13 cellular contexts compared by ENCODE assay signal in the genomic region with DNA sequence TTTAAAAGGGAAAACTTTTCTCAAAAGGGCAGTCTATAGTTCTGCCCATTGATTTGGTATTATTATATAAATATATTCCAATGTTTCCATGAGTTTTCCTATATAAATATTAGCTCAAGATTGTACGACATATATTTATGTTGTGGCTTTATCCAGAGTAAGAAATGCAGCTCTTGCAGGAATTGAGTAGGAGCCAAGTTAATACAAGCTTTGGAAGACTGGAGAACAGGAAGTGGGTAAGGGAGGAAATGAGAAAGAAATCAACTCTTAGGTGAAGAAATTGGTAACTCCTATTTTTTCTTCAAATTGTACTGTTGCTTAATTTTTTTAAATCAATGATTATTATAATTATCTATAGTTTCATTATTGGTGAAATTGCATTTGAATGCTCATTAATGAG.
DNase-seq lines count a peak whose midpoint lies in the region; ATAC-seq, FAIRE-seq and TF ChIP-seq lines count a peak whose summit lies in the region.
"Had no signal": no experiment of that assay in that cellular context is flagged by ENCODE, and none has a peak within 500 bp of the region (broad histone marks: within the 10 kb centered on the region; RNA-seq: fewer than 3 reads in every experiment).

No MANE protein-coding gene starts in this region.

- H2AFZ ChIP-seq in IMR-90 (replicated peaks; ENCODE audit: low read length, poor library complexity), result no peak overlapping the region

- H4K91ac ChIP-seq in IMR-90 (ENCODE audit: insufficient read depth, low read depth, low read length), result no peak overlapping the region

- peak; percentile 84 for ATAC-seq in IMR-90 (ENCODE audit: low read depth)
- peak; percentile 21 for ATAC-seq in left lung
- no peak for ATAC-seq in GM21717 (IDR thresholded peaks at IDR 0.05; ENCODE audit: unreplicated experiment)

- no CpG with 5 or more reads among the region's 1 CpG for WGBS in IMR-90 (ENCODE audit: extremely low coverage in 2 of 2, insufficient read length in 1 of 2), 2 experiments

- in situ Hi-C loops in IMR-90 (cut with MboI; ENCODE audit: low sequenced_read_pairs), result no loop called here
- in situ Hi-C loops in astrocyte of the spinal cord (cut with HindIII; ENCODE audit: low sequenced_read_pairs), result no loop called here

- H2AK5ac ChIP-seq in IMR-90 (ENCODE audit: low read depth, low read length), result no peak overlapping the region

- TF ChIP-seq RAD21 in IMR-90 (IDR thresholded peaks at IDR 0.05; ENCODE audit: low read length), result no peak

- no TSS peak for BruUV-seq in IMR-90 (replicated peaks; lab: Mats Ljungman, UMichigan)

- POLR2A ChIA-PET in IMR-90 (lab: Charles Lee; ENCODE audit: unreplicated experiment), result no interaction called here

- peaks cover 5 to 11% of the 10 kb centered on the region in 2 experiments; a peak in 1 of 4 replicates for H3K79me1 ChIP-seq in IMR-90 (ENCODE audit: low read depth in 1 of 2, low read length in 2 of 2)

- no peak overlapping the region for H2BK20ac ChIP-seq in IMR-90 (ENCODE audit: low read depth, low read length)

- H4K5ac ChIP-seq in IMR-90 (ENCODE audit: low read depth, low read length), result no peak overlapping the region

- no peak overlapping the region for H3K4ac ChIP-seq in IMR-90 (ENCODE audit: low read depth, low read length)

- intact Hi-C loops in IMR-90 (cut with micrococcal nuclease), result no loop called here
- intact Hi-C loops in left lung (cut with DNase I), result no loop called here

- no peak overlapping the region for H2AK9ac ChIP-seq in IMR-90 (replicated peaks; ENCODE audit: low read depth, low read length, poor library complexity)

- H3K27me3 ChIP-seq in BLaER1 treated with 17β-estradiol and CSF1 and Interleukin-3, amounts not matched to agents 10 nM and 100 nM, result no peaks in the 10 kb centered on the region
- H3K27me3 ChIP-seq in IMR-90 (ENCODE audit: control insufficient read depth, insufficient read depth, low read length), result no peaks in the 10 kb centered on the region
- no peaks in the 10 kb centered on the region for H3K27me3 ChIP-seq in left lung
- H3K27me3 ChIP-seq: esophagus squamous epithelium had no signal

- dilution Hi-C loops in IMR-90 (cut with HindIII; ENCODE audit: low sequenced_read_pairs, unreplicated experiment), result no loop called here

- H3K9me1 ChIP-seq in IMR-90 (ENCODE audit: insufficient read depth, low read length), result no peaks in the 10 kb centered on the region

- H4K20me1 ChIP-seq in BLaER1 treated with 17β-estradiol and CSF1 and Interleukin-3, amounts not matched to agents 10 nM and 100 nM, result no peaks in the 10 kb centered on the region
- no peaks in the 10 kb centered on the region for H4K20me1 ChIP-seq in IMR-90 (ENCODE audit: insufficient read depth, low read length)

- H3K9me3 ChIP-seq in BLaER1 treated with 17β-estradiol and CSF1 and Interleukin-3, amounts not matched to agents 10 nM and 100 nM (replicated peaks in 1 of 11), result peaks cover 0 to 8% (median 3%) of the 10 kb centered on the region in 11 experiments; a peak in 1 of 22 replicates
- H3K9me3 ChIP-seq in IMR-90 (ENCODE audit: control insufficient read depth, insufficient read depth, low read length), result no peaks in the 10 kb centered on the region
- no peaks in the 10 kb centered on the region for H3K9me3 ChIP-seq in left lung
- H3K9me3 ChIP-seq: esophagus squamous epithelium had no signal

- H3K4me2 ChIP-seq in BLaER1 treated with 17β-estradiol and CSF1 and Interleukin-3, amounts not matched to agents 10 nM and 100 nM, result peak overlapping the region in 8 of 11 experiments; percentile 12 to 61 (median 43); a peak in 12 of 22 replicates
- peak overlapping the region; percentile 40; the same call in 1 of the 2 replicates for H3K4me2 ChIP-seq in IMR-90 (ENCODE audit: low read depth, low read length)

- no peak overlapping the region for H4K8ac ChIP-seq in IMR-90 (ENCODE audit: low read depth in 2 of 2, low read length in 2 of 2)

- TF ChIP-seq CTCF in IMR-90 (conservative IDR thresholded peaks at IDR 0.05; ENCODE audit: low read depth, low read length) (no peak), astrocyte of the spinal cord (IDR thresholded peaks at IDR 0.05; ENCODE audit: low read depth, low read length) (no peak), left lung (IDR thresholded peaks at IDR 0.05) (no peak)

- no peak overlapping the region for H2BK5ac ChIP-seq in IMR-90 (ENCODE audit: low read depth, low read length, poor library complexity, severe bottlenecking)

- peaks cover 0 to 22% (median 15%) of the 10 kb centered on the region in 10 experiments; a peak in 15 of 20 replicates for H3K4me1 ChIP-seq in BLaER1 treated with 17β-estradiol and CSF1 and Interleukin-3, amounts not matched to agents 10 nM and 100 nM
- H3K4me1 ChIP-seq in IMR-90 (ENCODE audit: control insufficient read depth, insufficient read depth, low read length) (no peaks in the 10 kb centered on the region), left lung (peaks cover 15 to 19% of the 10 kb centered on the region in 2 donors)
- H3K4me1 ChIP-seq: esophagus squamous epithelium had no signal

- H2BK15ac ChIP-seq in IMR-90 (ENCODE audit: low read depth, low read length), result no peak overlapping the region

- no peak overlapping the region for H3K14ac ChIP-seq in IMR-90 (replicated peaks; ENCODE audit: low read depth, low read length)

- no peak overlapping the region for H3K56ac ChIP-seq in IMR-90 (ENCODE audit: extremely low read depth, insufficient read depth, low read length)

- no peak for TF ChIP-seq POLR2A in IMR-90 (IDR thresholded peaks at IDR 0.05; ENCODE audit: low read depth, low read length)

- no peak overlapping the region for H3K4me3 ChIP-seq in BLaER1 treated with 17β-estradiol and CSF1 and Interleukin-3, amounts not matched to agents 10 nM and 100 nM
- no peak overlapping the region for H3K4me3 ChIP-seq in IMR-90 (ENCODE audit: insufficient read depth, low read depth, low read length)
- no peak overlapping the region for H3K4me3 ChIP-seq in astrocyte of the spinal cord (ENCODE audit: low read depth, low read length)
- no peak overlapping the region for H3K4me3 ChIP-seq in left lung
- H3K4me3 ChIP-seq: esophagus squamous epithelium had no signal

- DNase-seq in IMR-90, result peak; percentile 86
- DNase-seq in astrocyte of the spinal cord (ENCODE audit: low read depth, low spot score), result peak; percentile 71
- no peak for DNase-seq in left lung
- DNase-seq in activated gamma-delta T cell (lab: John Stamatoyannopoulos, UW), result no peak
- no peak for DNase-seq in GM19239 (ENCODE audit: insufficient read length, low spot score)
- DNase-seq in activated gamma-delta T cell treated with Interleukin-2 at 50 U/mL for 16 hours, result no peak
- DNase-seq: activated effector memory CD4-positive, alpha-beta T cell treated with Interleukin-2 at 50 U/mL for 16 hours; central memory CD4-positive, alpha-beta T cell; esophagus squamous epithelium; Karpas-422; NCI-H2107 had no signal

- no peak for FAIRE-seq in GM19239 (lab: Jason Lieb, UNC)

- no peak overlapping the region for H3K18ac ChIP-seq in IMR-90 (ENCODE audit: low read depth, low read length)

- no peak overlapping the region for H3K23ac ChIP-seq in IMR-90 (ENCODE audit: low read depth, low read length)

- no peak overlapping the region for H3K9ac ChIP-seq in BLaER1 treated with 17β-estradiol and CSF1 and Interleukin-3, amounts not matched to agents 10 nM and 100 nM
- no peak overlapping the region for H3K9ac ChIP-seq in IMR-90 (ENCODE audit: low read depth, low read length)

- H3K36me3 ChIP-seq in BLaER1 treated with 17β-estradiol and CSF1 and Interleukin-3, amounts not matched to agents 10 nM and 100 nM, result peaks cover 0 to 54% (median 20%) of the 10 kb centered on the region in 11 experiments; a peak in 16 of 22 replicates
- H3K36me3 ChIP-seq in IMR-90 (ENCODE audit: control insufficient read depth, insufficient read depth, low read length) (peaks cover 14% of the 10 kb centered on the region), left lung (peaks cover 0 to 32% of the 10 kb centered on the region in 2 donors)

- CTCF ChIA-PET in IMR-90 (lab: Yijun Ruan, JAX), result no interaction called here

- H3K27ac ChIP-seq in BLaER1 treated with 17β-estradiol and CSF1 and Interleukin-3, amounts not matched to agents 10 nM and 100 nM, result no peak overlapping the region
- H3K27ac ChIP-seq in IMR-90 (ENCODE audit: insufficient read depth, low read length) (no peak overlapping the region), left lung (no peak overlapping the region)
- H3K27ac ChIP-seq: esophagus squamous epithelium had no signal

- H2BK120ac ChIP-seq in IMR-90 (ENCODE audit: low read depth, low read length), result no peak overlapping the region

TF ChIP-seq in IMR-90, 13 proteins besides CTCF, POLR2A, EP300 and RAD21:
- TF ChIP-seq NFE2L2 (IDR thresholded peaks at IDR 0.05; ENCODE audit: low read depth, low read length) (no peak), CEBPB (IDR thresholded peaks at IDR 0.05; ENCODE audit: low read depth, low read length) (no peak), MAFK (IDR thresholded peaks at IDR 0.05; ENCODE audit: low read depth, low read length) (no peak), MAZ (IDR thresholded peaks at IDR 0.05; ENCODE audit: borderline replicate concordance, low read depth, low read length) (no peak), MXI1 (IDR thresholded peaks at IDR 0.05; ENCODE audit: borderline replicate concordance, low read depth, low read length) (no peak)
- TF ChIP-seq, protein P1, sequence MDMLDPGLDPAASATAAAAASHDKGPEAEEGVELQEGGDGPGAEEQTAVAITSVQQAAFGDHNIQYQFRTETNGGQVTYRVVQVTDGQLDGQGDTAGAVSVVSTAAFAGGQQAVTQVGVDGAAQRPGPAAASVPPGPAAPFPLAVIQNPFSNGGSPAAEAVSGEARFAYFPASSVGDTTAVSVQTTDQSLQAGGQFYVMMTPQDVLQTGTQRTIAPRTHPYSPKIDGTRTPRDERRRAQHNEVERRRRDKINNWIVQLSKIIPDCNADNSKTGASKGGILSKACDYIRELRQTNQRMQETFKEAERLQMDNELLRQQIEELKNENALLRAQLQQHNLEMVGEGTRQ (IDR thresholded peaks at IDR 0.05; ENCODE audit: low read depth, low read length), result no peak
- TF ChIP-seq, protein P2, sequence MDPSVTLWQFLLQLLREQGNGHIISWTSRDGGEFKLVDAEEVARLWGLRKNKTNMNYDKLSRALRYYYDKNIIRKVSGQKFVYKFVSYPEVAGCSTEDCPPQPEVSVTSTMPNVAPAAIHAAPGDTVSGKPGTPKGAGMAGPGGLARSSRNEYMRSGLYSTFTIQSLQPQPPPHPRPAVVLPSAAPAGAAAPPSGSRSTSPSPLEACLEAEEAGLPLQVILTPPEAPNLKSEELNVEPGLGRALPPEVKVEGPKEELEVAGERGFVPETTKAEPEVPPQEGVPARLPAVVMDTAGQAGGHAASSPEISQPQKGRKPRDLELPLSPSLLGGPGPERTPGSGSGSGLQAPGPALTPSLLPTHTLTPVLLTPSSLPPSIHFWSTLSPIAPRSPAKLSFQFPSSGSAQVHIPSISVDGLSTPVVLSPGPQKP (IDR thresholded peaks at IDR 0.05; ENCODE audit: borderline replicate concordance, low read depth, low read length), result no peak

Comparison
In these comparisons a context has a peak if more than half of its experiments do, and no peak if none do; other contexts are left out.
1. DNase-seq: peak in IMR-90 (single experiment) and astrocyte of the spinal cord (single experiment); none in left lung (0 of 2), activated gamma-delta T cell (single experiment), GM19239 (single experiment) and activated gamma-delta T cell treated with Interleukin-2 at 50 U/mL for 16 hours (single experiment).